In genomic region chr9:100443781-100444768, GRCh38 we compare ENCODE assay signal across 1 cellular context.
TF ChIP-seq lines count a peak whose summit lies in the region.

No MANE protein-coding gene starts in this region.

TF ChIP-seq in HepG2, 621 proteins besides CTCF, POLR2A, EP300 and RAD21 (continued from another document and continues in another):
- TF ChIP-seq, protein P1, sequence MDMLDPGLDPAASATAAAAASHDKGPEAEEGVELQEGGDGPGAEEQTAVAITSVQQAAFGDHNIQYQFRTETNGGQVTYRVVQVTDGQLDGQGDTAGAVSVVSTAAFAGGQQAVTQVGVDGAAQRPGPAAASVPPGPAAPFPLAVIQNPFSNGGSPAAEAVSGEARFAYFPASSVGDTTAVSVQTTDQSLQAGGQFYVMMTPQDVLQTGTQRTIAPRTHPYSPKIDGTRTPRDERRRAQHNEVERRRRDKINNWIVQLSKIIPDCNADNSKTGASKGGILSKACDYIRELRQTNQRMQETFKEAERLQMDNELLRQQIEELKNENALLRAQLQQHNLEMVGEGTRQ (IDR thresholded peaks at IDR 0.05; ENCODE audit: low read depth, low read length) = no peak
- TF ChIP-seq, protein P1 (CRISPR knock-in tag; IDR thresholded peaks at IDR 0.05; ENCODE audit: borderline replicate concordance) = no peak
- TF ChIP-seq, protein P2, sequence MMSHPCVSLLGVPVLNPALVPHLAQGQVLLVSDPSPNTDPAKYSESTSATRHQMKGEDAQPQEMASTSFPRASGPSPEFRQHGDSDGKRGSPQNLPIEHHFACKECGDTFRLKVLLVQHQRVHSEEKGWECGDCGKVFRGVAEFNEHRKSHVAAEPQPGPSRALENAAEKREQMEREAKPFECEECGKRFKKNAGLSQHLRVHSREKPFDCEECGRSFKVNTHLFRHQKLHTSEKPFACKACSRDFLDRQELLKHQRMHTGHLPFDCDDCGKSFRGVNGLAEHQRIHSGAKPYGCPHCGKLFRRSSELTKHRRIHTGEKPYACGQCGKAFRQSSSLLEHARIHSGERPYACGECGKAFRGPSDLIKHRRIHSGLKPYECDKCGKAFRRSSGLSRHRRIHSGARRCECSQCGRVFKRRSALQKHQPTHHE (CRISPR knock-in tag; IDR thresholded peaks at IDR 0.05; ENCODE audit: borderline replicate concordance) = no peak
- TF ChIP-seq PCBP2 (optimal IDR thresholded peaks at IDR 0.05; ENCODE audit: low read depth, low read length, poor library complexity, severe bottlenecking) = no peak
- no peak for TF ChIP-seq MTA3 (CRISPR knock-in tag; IDR thresholded peaks at IDR 0.05)
- peak; percentile 32; the same call in 1 of the 2 replicates for TF ChIP-seq CREM (IDR thresholded peaks at IDR 0.05)
- no peak for TF ChIP-seq CREM (CRISPR knock-in tag; IDR thresholded peaks at IDR 0.05)
- TF ChIP-seq ZNF121 (CRISPR knock-in tag; IDR thresholded peaks at IDR 0.05) = no peak
- TF ChIP-seq ZFY (CRISPR knock-in tag; IDR thresholded peaks at IDR 0.05) = no peak
- TF ChIP-seq ZNF430 (CRISPR knock-in tag; IDR thresholded peaks at IDR 0.05) = no peak
- no peak for TF ChIP-seq RBFOX2 (IDR thresholded peaks at IDR 0.05; ENCODE audit: low read depth, low read length)
- TF ChIP-seq ZNF672 (CRISPR knock-in tag; IDR thresholded peaks at IDR 0.05) = no peak
- no peak for TF ChIP-seq ZMYM2 (CRISPR knock-in tag; IDR thresholded peaks at IDR 0.05)
- TF ChIP-seq TRIM24 (CRISPR knock-in tag; IDR thresholded peaks at IDR 0.05) = 0 out of 2 replicates have a peak, but pooled peaks have one; percentile 17
- TF ChIP-seq, protein P3, sequence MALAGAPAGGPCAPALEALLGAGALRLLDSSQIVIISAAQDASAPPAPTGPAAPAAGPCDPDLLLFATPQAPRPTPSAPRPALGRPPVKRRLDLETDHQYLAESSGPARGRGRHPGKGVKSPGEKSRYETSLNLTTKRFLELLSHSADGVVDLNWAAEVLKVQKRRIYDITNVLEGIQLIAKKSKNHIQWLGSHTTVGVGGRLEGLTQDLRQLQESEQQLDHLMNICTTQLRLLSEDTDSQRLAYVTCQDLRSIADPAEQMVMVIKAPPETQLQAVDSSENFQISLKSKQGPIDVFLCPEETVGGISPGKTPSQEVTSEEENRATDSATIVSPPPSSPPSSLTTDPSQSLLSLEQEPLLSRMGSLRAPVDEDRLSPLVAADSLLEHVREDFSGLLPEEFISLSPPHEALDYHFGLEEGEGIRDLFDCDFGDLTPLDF (CRISPR knock-in tag; IDR thresholded peaks at IDR 0.05) = no peak
- TF ChIP-seq MIER3 (CRISPR knock-in tag; IDR thresholded peaks at IDR 0.05; ENCODE audit: borderline replicate concordance) = peak; percentile 67; the same call in 1 of the 2 replicates
- no peak for TF ChIP-seq ZNF737 (CRISPR knock-in tag; IDR thresholded peaks at IDR 0.05; ENCODE audit: borderline replicate concordance)
- TF ChIP-seq PAWR (CRISPR knock-in tag; IDR thresholded peaks at IDR 0.05; ENCODE audit: borderline replicate concordance) = no peak
- TF ChIP-seq ARNTL (CRISPR knock-in tag; IDR thresholded peaks at IDR 0.05) = no peak
- TF ChIP-seq NFE2 (CRISPR knock-in tag; IDR thresholded peaks at IDR 0.05) = no peak
- TF ChIP-seq ZNF572 (CRISPR knock-in tag; IDR thresholded peaks at IDR 0.05) = no peak
- peak; percentile 98 for TF ChIP-seq ONECUT2 (CRISPR knock-in tag; IDR thresholded peaks at IDR 0.05)
- TF ChIP-seq MXD3 (CRISPR knock-in tag; IDR thresholded peaks at IDR 0.05) = no peak
- no peak for TF ChIP-seq ATAD3A (CRISPR knock-in tag; IDR thresholded peaks at IDR 0.05)
- TF ChIP-seq REL (CRISPR knock-in tag; conservative IDR thresholded peaks at IDR 0.05) = no peak
- TF ChIP-seq KAT2B (IDR thresholded peaks at IDR 0.05; ENCODE audit: borderline replicate concordance, low read depth, low read length) = peak; percentile 98
- no peak for TF ChIP-seq HES4 (CRISPR knock-in tag; IDR thresholded peaks at IDR 0.05; ENCODE audit: borderline replicate concordance)
- no peak for TF ChIP-seq ZNF101 (CRISPR knock-in tag; IDR thresholded peaks at IDR 0.05; ENCODE audit: borderline replicate concordance, low read depth)
- TF ChIP-seq ZNF343 (CRISPR knock-in tag; IDR thresholded peaks at IDR 0.05) = no peak
- no peak for TF ChIP-seq KDM5B (CRISPR knock-in tag; IDR thresholded peaks at IDR 0.05; ENCODE audit: borderline replicate concordance)
- TF ChIP-seq ZFP36L1 (CRISPR knock-in tag; IDR thresholded peaks at IDR 0.05) = no peak
- no peak for TF ChIP-seq ZSCAN5A (CRISPR knock-in tag; IDR thresholded peaks at IDR 0.05; ENCODE audit: borderline replicate concordance)
- TF ChIP-seq, protein P4, sequence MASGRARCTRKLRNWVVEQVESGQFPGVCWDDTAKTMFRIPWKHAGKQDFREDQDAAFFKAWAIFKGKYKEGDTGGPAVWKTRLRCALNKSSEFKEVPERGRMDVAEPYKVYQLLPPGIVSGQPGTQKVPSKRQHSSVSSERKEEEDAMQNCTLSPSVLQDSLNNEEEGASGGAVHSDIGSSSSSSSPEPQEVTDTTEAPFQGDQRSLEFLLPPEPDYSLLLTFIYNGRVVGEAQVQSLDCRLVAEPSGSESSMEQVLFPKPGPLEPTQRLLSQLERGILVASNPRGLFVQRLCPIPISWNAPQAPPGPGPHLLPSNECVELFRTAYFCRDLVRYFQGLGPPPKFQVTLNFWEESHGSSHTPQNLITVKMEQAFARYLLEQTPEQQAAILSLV (CRISPR knock-in tag; IDR thresholded peaks at IDR 0.05; ENCODE audit: borderline replicate concordance) = no peak
- TF ChIP-seq IRF1 (CRISPR knock-in tag; IDR thresholded peaks at IDR 0.05; ENCODE audit: low read depth) = no peak
- no peak for TF ChIP-seq ZNF367 (CRISPR knock-in tag; IDR thresholded peaks at IDR 0.05; ENCODE audit: borderline replicate concordance)
- TF ChIP-seq SP2 (CRISPR knock-in tag; IDR thresholded peaks at IDR 0.05) = no peak
- no peak for TF ChIP-seq TEAD2 (CRISPR knock-in tag; IDR thresholded peaks at IDR 0.05)
- TF ChIP-seq JUN (CRISPR knock-in tag; IDR thresholded peaks at IDR 0.05) = no peak
- TF ChIP-seq NBN (conservative IDR thresholded peaks at IDR 0.05) = no peak
- peak; percentile 99 for TF ChIP-seq SALL1 (CRISPR knock-in tag; IDR thresholded peaks at IDR 0.05)
- TF ChIP-seq GMEB2 (CRISPR knock-in tag; IDR thresholded peaks at IDR 0.05; ENCODE audit: low read depth) = no peak
- TF ChIP-seq HNF1B (CRISPR knock-in tag; IDR thresholded peaks at IDR 0.05) = no peak
- no peak for TF ChIP-seq ZBTB42 (CRISPR knock-in tag; IDR thresholded peaks at IDR 0.05)
- no peak for TF ChIP-seq STAT5B (CRISPR knock-in tag; IDR thresholded peaks at IDR 0.05)
- no peak for TF ChIP-seq ESRRA (CRISPR knock-in tag; IDR thresholded peaks at IDR 0.05; ENCODE audit: low read depth)
- no peak for TF ChIP-seq ZNF724P (CRISPR knock-in tag; IDR thresholded peaks at IDR 0.05; ENCODE audit: borderline replicate concordance)
- TF ChIP-seq HBP1 (CRISPR knock-in tag; IDR thresholded peaks at IDR 0.05; ENCODE audit: low read depth) = 0 out of 2 replicates have a peak, but pooled peaks have one; percentile 35
- TF ChIP-seq, protein P5, sequence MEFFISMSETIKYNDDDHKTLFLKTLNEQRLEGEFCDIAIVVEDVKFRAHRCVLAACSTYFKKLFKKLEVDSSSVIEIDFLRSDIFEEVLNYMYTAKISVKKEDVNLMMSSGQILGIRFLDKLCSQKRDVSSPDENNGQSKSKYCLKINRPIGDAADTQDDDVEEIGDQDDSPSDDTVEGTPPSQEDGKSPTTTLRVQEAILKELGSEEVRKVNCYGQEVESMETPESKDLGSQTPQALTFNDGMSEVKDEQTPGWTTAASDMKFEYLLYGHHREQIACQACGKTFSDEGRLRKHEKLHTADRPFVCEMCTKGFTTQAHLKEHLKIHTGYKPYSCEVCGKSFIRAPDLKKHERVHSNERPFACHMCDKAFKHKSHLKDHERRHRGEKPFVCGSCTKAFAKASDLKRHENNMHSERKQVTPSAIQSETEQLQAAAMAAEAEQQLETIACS (CRISPR knock-in tag; IDR thresholded peaks at IDR 0.05) = no peak
- no peak for TF ChIP-seq FIP1L1 (IDR thresholded peaks at IDR 0.05; ENCODE audit: borderline replicate concordance, insufficient read depth, low read depth, low read length)
- no peak for TF ChIP-seq ATRX (CRISPR knock-in tag; IDR thresholded peaks at IDR 0.05; ENCODE audit: borderline replicate concordance)
- no peak for TF ChIP-seq ZNF34 (CRISPR knock-in tag; IDR thresholded peaks at IDR 0.05; ENCODE audit: borderline replicate concordance)
- no peak for TF ChIP-seq ZBTB38 (CRISPR knock-in tag; IDR thresholded peaks at IDR 0.05)
- no peak for TF ChIP-seq MAFG (CRISPR knock-in tag; IDR thresholded peaks at IDR 0.05)
- peak; percentile 65; the same call in 1 of the 2 replicates for TF ChIP-seq NCOR1 (IDR thresholded peaks at IDR 0.05; ENCODE audit: borderline replicate concordance, low read length)
- TF ChIP-seq, protein P6, sequence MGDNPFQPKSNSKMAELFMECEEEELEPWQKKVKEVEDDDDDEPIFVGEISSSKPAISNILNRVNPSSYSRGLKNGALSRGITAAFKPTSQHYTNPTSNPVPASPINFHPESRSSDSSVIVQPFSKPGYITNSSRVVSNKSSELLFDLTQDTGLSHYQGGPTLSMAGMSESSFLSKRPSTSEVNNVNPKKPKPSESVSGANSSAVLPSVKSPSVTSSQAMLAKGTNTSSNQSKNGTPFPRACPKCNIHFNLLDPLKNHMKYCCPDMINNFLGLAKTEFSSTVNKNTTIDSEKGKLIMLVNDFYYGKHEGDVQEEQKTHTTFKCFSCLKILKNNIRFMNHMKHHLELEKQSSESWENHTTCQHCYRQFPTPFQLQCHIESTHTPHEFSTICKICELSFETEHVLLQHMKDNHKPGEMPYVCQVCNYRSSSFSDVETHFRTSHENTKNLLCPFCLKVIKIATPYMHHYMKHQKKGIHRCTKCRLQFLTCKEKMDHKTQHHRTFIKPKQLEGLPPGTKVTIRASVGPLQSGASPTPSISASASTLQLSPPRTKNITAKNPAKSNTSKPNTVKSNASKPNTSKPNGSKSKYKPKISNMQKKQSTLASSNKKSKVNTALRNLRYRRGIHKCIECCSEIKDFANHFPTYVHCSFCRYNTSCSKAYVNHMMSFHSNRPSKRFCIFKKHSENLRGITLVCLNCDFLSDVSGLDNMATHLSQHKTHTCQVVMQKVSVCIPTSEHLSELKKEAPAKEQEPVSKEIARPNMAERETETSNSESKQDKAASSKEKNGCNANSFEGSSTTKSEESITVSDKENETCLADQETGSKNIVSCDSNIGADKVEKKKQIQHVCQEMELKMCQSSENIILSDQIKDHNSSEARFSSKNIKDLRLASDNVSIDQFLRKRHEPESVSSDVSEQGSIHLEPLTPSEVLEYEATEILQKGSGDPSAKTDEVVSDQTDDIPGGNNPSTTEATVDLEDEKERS (CRISPR knock-in tag; IDR thresholded peaks at IDR 0.05) = no peak
